8 cellular contexts compared by ENCODE assay signal in genomic region chrX:75746891-75747639, GRCh38. TPM values are rescaled to one million over a fixed set of nuclear protein-coding genes. Genes with fewer than 3 reads are reported as not detected.
DNase-seq lines count a peak whose midpoint lies in the region; ATAC-seq and TF ChIP-seq lines count a peak whose summit lies in the region.

No MANE protein-coding gene starts in this region.

- DNase-seq in HEK293T (ENCODE audit: extremely low spot score) (peak; percentile 35), NCI-H2227 treated with DMSO at 0.1 percent for 48 hours (lab: John Stamatoyannopoulos, UW) (peak; percentile 14), glomerular visceral epithelial cell (ENCODE audit: extremely low spot score) (peak; percentile 29), ovary (peak; percentile 24 to 57 (median 42)), vagina (ENCODE audit: extremely low spot score in 2 of 2) (no peak)
- peak; percentile 8 for DNase-seq in activated T-helper 2 cell treated with anti-CD3 and anti-CD28 coated beads, Interferon-gamma antibody, Interleukin-2, Interleukin-4, amounts not matched to agents 10 μg/mL and 5 μg/mL and 100 μg/mL, durations not matched to agents 14 hours and 24 hours and 36 hours (ENCODE audit: low spot score)
- no peak for DNase-seq in effector CD8-positive, alpha-beta T cell (lab: John Stamatoyannopoulos, UW)

- no peaks in the 10 kb centered on the region for H3K27me3 ChIP-seq in ovary
- no peaks in the 10 kb centered on the region for H3K27me3 ChIP-seq in vagina

- H3K4me1 ChIP-seq in ovary (ENCODE audit: insufficient read depth), result no peaks in the 10 kb centered on the region
- H3K4me1 ChIP-seq in vagina, result no peaks in the 10 kb centered on the region

- CTCF ChIA-PET in HEK293T (lab: Yijun Ruan, JAX), result no interaction called here

- TF ChIP-seq POLR2A in ovary (IDR thresholded peaks at IDR 0.05) (no peak), vagina (IDR thresholded peaks at IDR 0.05) (no peak)

- POLR2A ChIA-PET in HEK293T (lab: Yijun Ruan, JAX), result no interaction called here

- H3K9me3 ChIP-seq in ovary (no peaks in the 10 kb centered on the region), vagina (peaks cover 5% of the 10 kb centered on the region)

- 45 to 60% (median 52%) methylated on average over 54 of the region's 54 CpGs for WGBS in ovary, 3 donors

- peak overlapping the region; percentile 40 for H3K4me3 ChIP-seq in ovary
- H3K4me3 ChIP-seq in vagina, result peak overlapping the region; percentile 41 to 44

- H3K27me3 Mint-ChIP-seq in activated T-helper 2 cell treated with anti-CD3 and anti-CD28 coated beads, Interferon-gamma antibody, Interleukin-2, Interleukin-4, amounts not matched to agents 10 μg/mL and 5 μg/mL and 100 μg/mL, durations not matched to agents 14 hours and 24 hours and 36 hours (ENCODE audit: low read depth), result no peaks in the 10 kb centered on the region

- H3K36me3 ChIP-seq in ovary, result no peaks in the 10 kb centered on the region
- H3K36me3 ChIP-seq in vagina, result no peaks in the 10 kb centered on the region

- H3K4me1 Mint-ChIP-seq in activated T-helper 2 cell treated with anti-CD3 and anti-CD28 coated beads, Interferon-gamma antibody, Interleukin-2, Interleukin-4, amounts not matched to agents 10 μg/mL and 5 μg/mL and 100 μg/mL, durations not matched to agents 14 hours and 24 hours and 36 hours (ENCODE audit: low read depth), result peaks cover 1% of the 10 kb centered on the region

- no peak overlapping the region for H3K27ac Mint-ChIP-seq in activated T-helper 2 cell treated with anti-CD3 and anti-CD28 coated beads, Interferon-gamma antibody, Interleukin-2, Interleukin-4, amounts not matched to agents 10 μg/mL and 5 μg/mL and 100 μg/mL, durations not matched to agents 14 hours and 24 hours and 36 hours

- peaks cover 3% of the 10 kb centered on the region for H3K9me3 Mint-ChIP-seq in activated T-helper 2 cell treated with anti-CD3 and anti-CD28 coated beads, Interferon-gamma antibody, Interleukin-2, Interleukin-4, amounts not matched to agents 10 μg/mL and 5 μg/mL and 100 μg/mL, durations not matched to agents 14 hours and 24 hours and 36 hours

- peak; percentile 96 for ATAC-seq in GM18498 (IDR thresholded peaks at IDR 0.05; ENCODE audit: unreplicated experiment)

- TF ChIP-seq EP300 in ovary (IDR thresholded peaks at IDR 0.05), result no peak

- no peak for TF ChIP-seq CTCF in ovary (IDR thresholded peaks at IDR 0.05)
- no peak for TF ChIP-seq CTCF in vagina (IDR thresholded peaks at IDR 0.05)

- H3K27ac ChIP-seq in ovary (peak overlapping the region in 1 of 2 donors; percentile 35), vagina (no peak overlapping the region)

- intact Hi-C loops in activated T-helper 2 cell treated with anti-CD3 and anti-CD28 coated beads, Interferon-gamma antibody, Interleukin-2, Interleukin-4, amounts not matched to agents 10 μg/mL and 5 μg/mL and 100 μg/mL, durations not matched to agents 14 hours and 24 hours and 36 hours (cut with micrococcal nuclease), result loop anchor here (5.0 kb wide), 1 partner anchor 1170 kb away; no protein-coding TSS in a partner anchor
- intact Hi-C loops in ovary (cut with DNase I) (no loop called here), vagina (cut with DNase I) (no loop called here)

- H3K36me3 Mint-ChIP-seq in activated T-helper 2 cell treated with anti-CD3 and anti-CD28 coated beads, Interferon-gamma antibody, Interleukin-2, Interleukin-4, amounts not matched to agents 10 μg/mL and 5 μg/mL and 100 μg/mL, durations not matched to agents 14 hours and 24 hours and 36 hours (ENCODE audit: low read depth), result no peaks in the 10 kb centered on the region

- H3K4me3 Mint-ChIP-seq in activated T-helper 2 cell treated with anti-CD3 and anti-CD28 coated beads, Interferon-gamma antibody, Interleukin-2, Interleukin-4, amounts not matched to agents 10 μg/mL and 5 μg/mL and 100 μg/mL, durations not matched to agents 14 hours and 24 hours and 36 hours (ENCODE audit: low read depth), result peak overlapping the region; percentile 65

TF ChIP-seq in HEK293T, 16 proteins besides CTCF, POLR2A, EP300 and RAD21:
- TF ChIP-seq ZNF384 (IDR thresholded peaks at IDR 0.05) (no peak), NFRKB (IDR thresholded peaks at IDR 0.05) (no peak), FOXA1 (IDR thresholded peaks at IDR 0.05) (no peak), PKNOX1 (IDR thresholded peaks at IDR 0.05) (no peak), SP1 (IDR thresholded peaks at IDR 0.05) (no peak), LEF1 (IDR thresholded peaks at IDR 0.05; ENCODE audit: borderline replicate concordance) (no peak), BHLHE40 (IDR thresholded peaks at IDR 0.05; ENCODE audit: borderline replicate concordance) (no peak), HDGF (IDR thresholded peaks at IDR 0.05; ENCODE audit: borderline replicate concordance) (no peak), CTBP1 (IDR thresholded peaks at IDR 0.05; ENCODE audit: borderline replicate concordance) (no peak)

RNA-seq across cellular contexts. Expression of gene MAGEE2, which starts 38.0 kb away (rescaled TPM):
- not detected in 2 replicates for total RNA-seq in activated T-helper 2 cell treated with anti-CD3 and anti-CD28 coated beads, Interferon-gamma antibody, Interleukin-2, Interleukin-4, amounts not matched to agents 10 μg/mL and 5 μg/mL and 100 μg/mL, durations not matched to agents 14 hours and 24 hours and 36 hours
- total RNA-seq in ovary (under 1 TPM in 3 of 7 donors, not detected in 4; 0.10 to 0.18 (median 0.18) TPM), vagina (not detected)
- polyA plus RNA-seq in ovary, result under 1 TPM; 0.20 to 0.25 TPM

Comparison
In these comparisons a context has a peak if more than half of its experiments do, and no peak if none do; other contexts are left out.
1. DNase-seq: peak in HEK293T (single experiment), NCI-H2227 treated with DMSO at 0.1 percent for 48 hours (single experiment), activated T-helper 2 cell treated with anti-CD3 and anti-CD28 coated beads, Interferon-gamma antibody, Interleukin-2, Interleukin-4, amounts not matched to agents 10 μg/mL and 5 μg/mL and 100 μg/mL, durations not matched to agents 14 hours and 24 hours and 36 hours (single experiment), glomerular visceral epithelial cell (single experiment) and ovary (5 of 5); none in vagina (0 of 2) and effector CD8-positive, alpha-beta T cell (single experiment).